ENCODE assay signal across 8 cellular contexts in genomic region chr14:34714320-34715107, GRCh38.
A peak's percentile ranks its signal among the peaks of the same experiment; 100 is the strongest.
DNase-seq lines count a peak whose midpoint lies in the region; ATAC-seq and TF ChIP-seq lines count a peak whose summit lies in the region.

TSS of gene CFL2 (minus strand) at chr14:34714593. CDS start at chr14:34714540, 53 bp downstream.

- H3K4me3 ChIP-seq in brain microvascular endothelial cell (ENCODE audit: low read depth, low read length) = peak within 1 kb of the TSS; percentile 80
- peak within 1 kb of the TSS; percentile 85 for H3K4me3 ChIP-seq in iPS-15b (ENCODE audit: low read depth, low read length)
- H3K4me3 ChIP-seq in skeletal muscle cell (ENCODE audit: low read depth, low read length) = peak within 1 kb of the TSS; percentile 79

- peak; percentile 85 for ATAC-seq in HG02970 (IDR thresholded peaks at IDR 0.05; ENCODE audit: low FRiP score, unreplicated experiment)

- in situ Hi-C loops in brain microvascular endothelial cell (cut with HindIII; ENCODE audit: low pct_ligation_motif_present, low sequenced_read_pairs) = no loop called here

- H3K4me1 ChIP-seq in iPS-15b (ENCODE audit: control insufficient read depth, insufficient read depth, low read length) = no peaks in the 10 kb centered on the region

- peak within 1 kb of the TSS; percentile 80 for H3K9ac ChIP-seq in iPS-15b (ENCODE audit: low read depth, low read length)

- TF ChIP-seq CTCF in brain microvascular endothelial cell (IDR thresholded peaks at IDR 0.05; ENCODE audit: low read depth, low read length, missing control alignments) = no peak

- peak; percentile 72 for DNase-seq in NK-92 treated with Interleukin-12 subunit alpha and Interleukin-12 subunit beta, amount 100 ng/mL, for 24 hours (lab: John Stamatoyannopoulos, UW)
- no peak for DNase-seq in NK-92 (lab: John Stamatoyannopoulos, UW; ENCODE audit: unreplicated experiment)
- peak; percentile 79 to 87 for DNase-seq in NCI-H2081 (lab: John Stamatoyannopoulos, UW)
- DNase-seq in UCSD-AML1 (lab: John Stamatoyannopoulos, UW; ENCODE audit: unreplicated experiment) = peak; percentile 73
- peak; percentile 46 for DNase-seq in brain microvascular endothelial cell
- DNase-seq in skeletal muscle cell (ENCODE audit: low read depth) = no peak

- H3K9me3 ChIP-seq in iPS-15b (ENCODE audit: control insufficient read depth, insufficient read depth, low read length) = no peaks in the 10 kb centered on the region

- H3K36me3 ChIP-seq in brain microvascular endothelial cell (replicated peaks) = peaks cover 10% of the 10 kb centered on the region
- no peaks in the 10 kb centered on the region for H3K36me3 ChIP-seq in iPS-15b (ENCODE audit: control insufficient read depth, insufficient read depth, low read length)

- peak within 1 kb of the TSS; percentile 94 for H3K27ac ChIP-seq in brain microvascular endothelial cell

- no peaks in the 10 kb centered on the region for H3K27me3 ChIP-seq in brain microvascular endothelial cell (replicated peaks)
- peaks cover 10% of the 10 kb centered on the region for H3K27me3 ChIP-seq in iPS-15b (ENCODE audit: control insufficient read depth, insufficient read depth, low read length)

Comparison
In these comparisons a context has a peak if more than half of its experiments do, and no peak if none do; other contexts are left out.
1. DNase-seq: peak in NK-92 treated with Interleukin-12 subunit alpha and Interleukin-12 subunit beta, amount 100 ng/mL, for 24 hours (single experiment), NCI-H2081 (2 of 2), UCSD-AML1 (single experiment) and brain microvascular endothelial cell (single experiment); none in NK-92 (single experiment) and skeletal muscle cell (single experiment).
2. Peak in every context shown above with its lines, with median percentiles within 50 percentile points of each other: H3K4me3 ChIP-seq.